Comparison of ENCODE assay signal across 23 cellular contexts in genomic region chr2:147578529-147578928, GRCh38.
"Had no signal": no experiment of that assay in that cellular context is flagged by ENCODE, and none has a peak within 500 bp of the region (broad histone marks: within the 10 kb centered on the region; RNA-seq: fewer than 3 reads in every experiment).

No MANE protein-coding gene starts in this region.

- H3K4me3 ChIP-seq: coronary artery, dorsolateral prefrontal cortex, esophagus muscularis mucosa, gastroesophageal sphincter, heart right ventricle, left lung, lower lobe of right lung had no signal

- DNase-seq: dermis blood vessel endothelial cell; dorsolateral prefrontal cortex; effector CD4-positive, alpha-beta T cell; effector memory CD4-positive, alpha-beta T cell; foreskin keratinocyte; glutamatergic neuron; head of caudate nucleus; heart right ventricle; hippocampal formation; left cardiac atrium; left lung; left ventricle myocardium superior; lower lobe of right lung; mesenchymal stem cell; naive thymus-derived CD4-positive, alpha-beta T cell had no signal

- FAIRE-seq: colon, endothelial cell of umbilical vein, frontal cortex, islet of Langerhans, keratinocyte had no signal

- ATAC-seq: foreskin keratinocyte; gastroesophageal sphincter; heart right ventricle; left cardiac atrium; left lung; left ventricle myocardium superior; lower lobe of right lung; naive thymus-derived CD4-positive, alpha-beta T cell had no signal
